Comparison of ENCODE assay signal across 20 cellular contexts in the genomic region with DNA sequence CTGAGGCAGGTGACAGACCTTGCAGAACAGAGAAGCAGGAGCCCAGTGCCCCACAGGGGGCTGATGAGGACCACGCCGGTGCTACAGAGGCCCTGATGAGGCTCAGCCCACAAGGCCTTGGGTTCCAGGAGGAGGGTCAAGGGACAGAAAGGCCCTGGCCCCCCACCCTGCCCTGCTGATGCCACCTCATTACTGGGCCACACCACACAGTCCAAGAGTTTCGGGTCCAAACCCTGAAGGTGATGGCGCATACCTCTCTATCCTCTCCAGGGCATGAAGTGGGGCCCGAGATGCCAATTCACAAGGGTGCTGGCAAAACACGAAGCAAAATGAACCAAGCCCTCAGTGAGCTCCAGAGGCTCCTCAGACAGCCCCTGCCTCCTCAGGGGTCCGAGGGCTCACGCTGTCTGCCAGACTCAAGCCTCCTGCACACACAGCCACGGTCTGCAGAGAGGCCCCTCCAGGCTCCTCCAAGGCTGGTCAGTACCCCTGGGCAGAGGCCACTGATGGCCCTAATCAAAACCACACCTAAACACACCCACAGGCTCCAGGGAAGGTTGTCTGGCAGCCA. TPM values are rescaled to one million over a fixed set of nuclear protein-coding genes. Genes with fewer than 3 reads are reported as not detected.
DNase-seq lines count a peak whose midpoint lies in the region; ATAC-seq and TF ChIP-seq lines count a peak whose summit lies in the region.
"Had no signal": no experiment of that assay in that cellular context is flagged by ENCODE, and none has a peak within 500 bp of the region (broad histone marks: within the 10 kb centered on the region; RNA-seq: fewer than 3 reads in every experiment).

No MANE protein-coding gene starts in this region.

- no peak overlapping the region for H3K4me3 Mint-ChIP-seq in activated naive CD8-positive, alpha-beta T cell treated with anti-CD3 and anti-CD28 coated beads, Interleukin-2, amount 10 ng/mL, durations not matched to agents 7 days and 5 days
- no peak overlapping the region for H3K4me3 Mint-ChIP-seq in activated naive CD8-positive, alpha-beta T cell treated with anti-CD3 and anti-CD28 coated beads for 36 hours
- H3K4me3 Mint-ChIP-seq: stimulated activated naive B cell treated with anti-CD40 and anti-IgM and Interleukin-4, amounts not matched to agents 10 μg/mL and 1 μg/mL and 100 μg/mL, for 72 hours had no signal

- ATAC-seq in activated naive CD8-positive, alpha-beta T cell treated with anti-CD3 and anti-CD28 coated beads, Interleukin-2, amount 10 ng/mL, durations not matched to agents 7 days and 5 days (ENCODE audit: low read depth) = no peak
- ATAC-seq in aorta (ENCODE audit: low FRiP score) = no peak
- ATAC-seq: gastrocnemius medialis; stimulated activated naive B cell treated with anti-CD40 and anti-IgM and Interleukin-4, amounts not matched to agents 10 μg/mL and 1 μg/mL and 100 μg/mL, for 72 hours had no signal

- no peaks in the 10 kb centered on the region for H3K36me3 Mint-ChIP-seq in activated naive CD8-positive, alpha-beta T cell treated with anti-CD3 and anti-CD28 coated beads, Interleukin-2, amount 10 ng/mL, durations not matched to agents 7 days and 5 days
- no peaks in the 10 kb centered on the region for H3K36me3 Mint-ChIP-seq in activated naive CD8-positive, alpha-beta T cell treated with anti-CD3 and anti-CD28 coated beads for 36 hours
- H3K36me3 Mint-ChIP-seq: stimulated activated naive B cell treated with anti-CD40 and anti-IgM and Interleukin-4, amounts not matched to agents 10 μg/mL and 1 μg/mL and 100 μg/mL, for 72 hours had no signal

- DNase-seq in activated naive CD8-positive, alpha-beta T cell treated with anti-CD3 and anti-CD28 coated beads, Interleukin-2, amount 10 ng/mL, durations not matched to agents 7 days and 5 days = peak; percentile 21
- no peak for DNase-seq in activated naive CD8-positive, alpha-beta T cell treated with anti-CD3 and anti-CD28 coated beads for 36 hours
- DNase-seq in ecto neural progenitor cell (ENCODE audit: low spot score) (peak; percentile 29), mesenteric fat pad (ENCODE audit: low spot score) (peak; percentile 85), aorta (peak; percentile 35 to 64), NCI-H1092 (lab: John Stamatoyannopoulos, UW) (no peak), GF-D8 (lab: John Stamatoyannopoulos, UW) (no peak), GM20000 (ENCODE audit: low spot score) (no peak)
- DNase-seq: amniotic stem cell; Calu3; IMR-90; mesenchymal stem cell; NCI-H2081; NCI-H526 treated with DMSO at 0.1 percent for 48 hours; OCI-M1; stimulated activated naive B cell treated with anti-CD40 and anti-IgM and Interleukin-4, amounts not matched to agents 10 μg/mL and 1 μg/mL and 100 μg/mL, for 72 hours had no signal

- TF ChIP-seq CTCF in GM20000 (IDR thresholded peaks at IDR 0.05; ENCODE audit: extremely low read depth, missing control alignments) = no peak

- no peak overlapping the region for H3K27ac Mint-ChIP-seq in activated naive CD8-positive, alpha-beta T cell treated with anti-CD3 and anti-CD28 coated beads, Interleukin-2, amount 10 ng/mL, durations not matched to agents 7 days and 5 days
- H3K27ac Mint-ChIP-seq in activated naive CD8-positive, alpha-beta T cell treated with anti-CD3 and anti-CD28 coated beads for 36 hours = no peak overlapping the region
- H3K27ac Mint-ChIP-seq: stimulated activated naive B cell treated with anti-CD40 and anti-IgM and Interleukin-4, amounts not matched to agents 10 μg/mL and 1 μg/mL and 100 μg/mL, for 72 hours had no signal

- POLR2A ChIA-PET in activated naive CD8-positive, alpha-beta T cell treated with anti-CD3 and anti-CD28 coated beads, Interleukin-2, amount 10 ng/mL, durations not matched to agents 7 days and 5 days (lab: Charles Lee) = no interaction called here

- no peaks in the 10 kb centered on the region for H3K4me1 ChIP-seq in aorta (ENCODE audit: control insufficient read depth in 1 of 2, insufficient read depth in 2 of 2, low read length in 2 of 2)
- H3K4me1 ChIP-seq: gastrocnemius medialis had no signal

- no peaks in the 10 kb centered on the region for H3K36me3 ChIP-seq in aorta (ENCODE audit: control insufficient read depth in 1 of 2, insufficient read depth in 2 of 2, low read length in 1 of 2)
- H3K36me3 ChIP-seq: gastrocnemius medialis, uterus had no signal

- H3K9me3 ChIP-seq in aorta (ENCODE audit: control insufficient read depth, low read length) = no peaks in the 10 kb centered on the region
- H3K9me3 ChIP-seq: gastrocnemius medialis, uterus had no signal

- WGBS in aorta, 2 donors = 85 to 89% methylated on average over 9 of the region's 9 CpGs

- peaks cover 9% of the 10 kb centered on the region for H3K27me3 Mint-ChIP-seq in activated naive CD8-positive, alpha-beta T cell treated with anti-CD3 and anti-CD28 coated beads, Interleukin-2, amount 10 ng/mL, durations not matched to agents 7 days and 5 days
- H3K27me3 Mint-ChIP-seq in activated naive CD8-positive, alpha-beta T cell treated with anti-CD3 and anti-CD28 coated beads for 36 hours = peaks cover 12% of the 10 kb centered on the region

- H3K9me3 Mint-ChIP-seq in activated naive CD8-positive, alpha-beta T cell treated with anti-CD3 and anti-CD28 coated beads, Interleukin-2, amount 10 ng/mL, durations not matched to agents 7 days and 5 days = peaks cover 4% of the 10 kb centered on the region
- H3K9me3 Mint-ChIP-seq in activated naive CD8-positive, alpha-beta T cell treated with anti-CD3 and anti-CD28 coated beads for 36 hours = peaks cover 5% of the 10 kb centered on the region

- H3K4me1 Mint-ChIP-seq in activated naive CD8-positive, alpha-beta T cell treated with anti-CD3 and anti-CD28 coated beads, Interleukin-2, amount 10 ng/mL, durations not matched to agents 7 days and 5 days = peaks cover 15% of the 10 kb centered on the region
- peaks cover 8% of the 10 kb centered on the region for H3K4me1 Mint-ChIP-seq in activated naive CD8-positive, alpha-beta T cell treated with anti-CD3 and anti-CD28 coated beads for 36 hours

- no peak overlapping the region for H3K4me3 ChIP-seq in aorta (ENCODE audit: low read length in 2 of 2)
- H3K4me3 ChIP-seq: gastrocnemius medialis, skin epidermis, uterus had no signal

- intact Hi-C loops in aorta (cut with DNase I) = no loop called here

- H3K27me3 ChIP-seq in aorta (ENCODE audit: control insufficient read depth in 1 of 2, insufficient read depth in 2 of 2, low read length in 1 of 2) = no peaks in the 10 kb centered on the region

- no peak overlapping the region for H3K27ac ChIP-seq in aorta (ENCODE audit: low read depth in 1 of 2, low read length in 2 of 2)
- H3K27ac ChIP-seq: epithelial cell of prostate, gastrocnemius medialis, skin epidermis, uterus had no signal

RNA-seq across cellular contexts. Expression of gene RASGEF1A, which starts 32.3 kb away (rescaled TPM):
- total RNA-seq in activated naive CD8-positive, alpha-beta T cell treated with anti-CD3 and anti-CD28 coated beads, Interleukin-2, amount 10 ng/mL, durations not matched to agents 7 days and 5 days = 1 to 10 TPM; 4.4 to 4.9 TPM
- total RNA-seq in activated naive CD8-positive, alpha-beta T cell treated with anti-CD3 and anti-CD28 coated beads for 36 hours = under 1 TPM; 0.40 to 0.45 TPM
- total RNA-seq in mesenteric fat pad (1.8 TPM), aorta (1 to 10 TPM; 1.9 to 3.1 TPM)
- polyA plus RNA-seq in aorta = 1 to 10 TPM in 1 of 2 donors, not detected in 1; 3.9 TPM

Comparison
In these comparisons a context has a peak if more than half of its experiments do, and no peak if none do; other contexts are left out.
1. DNase-seq: peak in activated naive CD8-positive, alpha-beta T cell treated with anti-CD3 and anti-CD28 coated beads, Interleukin-2, amount 10 ng/mL, durations not matched to agents 7 days and 5 days (single experiment), ecto neural progenitor cell (single experiment), mesenteric fat pad (single experiment) and aorta (2 of 2); none in activated naive CD8-positive, alpha-beta T cell treated with anti-CD3 and anti-CD28 coated beads for 36 hours (single experiment), NCI-H1092 (single experiment), GF-D8 (single experiment) and GM20000 (single experiment).